Comparison of ENCODE assay signal across 18 cellular contexts in the genomic region with DNA sequence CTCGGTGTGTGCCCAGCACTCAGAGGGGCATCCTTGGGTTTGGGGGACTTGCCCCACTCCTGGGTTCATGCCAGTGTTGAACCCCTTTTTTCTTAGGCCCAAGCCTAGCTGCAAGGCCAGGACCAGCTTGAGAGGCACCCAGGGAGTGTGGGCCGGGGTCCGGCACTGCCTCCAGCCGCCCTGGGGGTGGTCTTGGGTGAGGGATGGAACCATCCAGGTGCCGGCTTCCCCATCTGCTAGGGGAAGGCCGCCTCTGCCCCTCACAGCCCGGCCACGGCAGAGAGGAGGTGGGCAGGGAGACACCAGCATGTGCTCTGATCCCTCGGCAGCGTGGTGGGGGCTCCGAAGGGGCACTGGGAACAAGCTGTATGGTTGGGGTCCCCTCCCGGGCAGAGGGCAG. TPM values are rescaled to one million over a fixed set of nuclear protein-coding genes. Genes with fewer than 3 reads are reported as not detected.
DNase-seq lines count a peak whose midpoint lies in the region; ATAC-seq and TF ChIP-seq lines count a peak whose summit lies in the region.
"Had no signal": no experiment of that assay in that cellular context is flagged by ENCODE, and none has a peak within 500 bp of the region (broad histone marks: within the 10 kb centered on the region; RNA-seq: fewer than 3 reads in every experiment).

No MANE protein-coding gene starts in this region.

- H3K27me3 ChIP-seq in right cardiac atrium (ENCODE audit: control insufficient read depth, insufficient read depth) (no peaks in the 10 kb centered on the region), WERI-Rb-1 (ENCODE audit: insufficient read depth, low read depth, severe bottlenecking) (no peaks in the 10 kb centered on the region), tibial artery (no peaks in the 10 kb centered on the region), thyroid gland (no peaks in the 10 kb centered on the region)

- intact Hi-C loops in right cardiac atrium (cut with DNase I) = loop anchor here in 1 of 4 donors (10.0 kb wide), 1 partner anchor 520 kb away; no protein-coding TSS in a partner anchor
- intact Hi-C loops in left cardiac atrium (cut with DNase I) = loop anchor here in 1 of 2 donors (10.0 kb wide), 1 partner anchor 340 kb away; a partner anchor contains a TSS
- intact Hi-C loops in tibial artery (cut with DNase I; ENCODE audit: low total_unique reads) = no loop called here
- intact Hi-C loops in thyroid gland (cut with DNase I) = no loop called here

- no peak overlapping the region for H3K4me3 ChIP-seq in right cardiac atrium (ENCODE audit: low read length)
- H3K4me3 ChIP-seq in WERI-Rb-1 (ENCODE audit: low read depth, low read length) = no peak overlapping the region; the same call in 1 of the 2 replicates
- no peak overlapping the region for H3K4me3 ChIP-seq in tibial artery
- no peak overlapping the region for H3K4me3 ChIP-seq in thyroid gland (replicated peaks in 1 of 3)
- H3K4me3 ChIP-seq: A549, GM12878, HAP-1 had no signal

- no peaks in the 10 kb centered on the region for H3K4me1 ChIP-seq in right cardiac atrium (ENCODE audit: control insufficient read depth, insufficient read depth, low read length)
- peaks cover 0 to 48% (median 24%) of the 10 kb centered on the region in 4 donors for H3K4me1 ChIP-seq in tibial artery
- peaks cover 0 to 9% of the 10 kb centered on the region in 2 donors for H3K4me1 ChIP-seq in thyroid gland
- H3K4me1 ChIP-seq: A549, HAP-1 had no signal

- H3K27ac ChIP-seq in right cardiac atrium (ENCODE audit: low read length) (no peak overlapping the region), WERI-Rb-1 (peak overlapping the region; percentile 86), tibial artery (peak overlapping the region; percentile 42 to 70), thyroid gland (no peak overlapping the region)
- H3K27ac ChIP-seq: 22Rv1, A549 had no signal

- H3K9me3 ChIP-seq in right cardiac atrium (ENCODE audit: control insufficient read depth, low read length) (no peaks in the 10 kb centered on the region), WERI-Rb-1 (ENCODE audit: severe bottlenecking) (no peaks in the 10 kb centered on the region), tibial artery (no peaks in the 10 kb centered on the region), thyroid gland (no peaks in the 10 kb centered on the region)
- H3K9me3 ChIP-seq: A549, HAP-1 had no signal

- no peak for TF ChIP-seq POLR2A in thyroid gland (IDR thresholded peaks at IDR 0.05)

- ATAC-seq in right cardiac atrium (no peak), left cardiac atrium (no peak), GM18907 (IDR thresholded peaks at IDR 0.05; ENCODE audit: unreplicated experiment) (no peak)
- ATAC-seq: GM12878 had no signal

- TF ChIP-seq CTCF in WERI-Rb-1 (IDR thresholded peaks at IDR 0.05; ENCODE audit: low read depth, low read length) (no peak), tibial artery (IDR thresholded peaks at IDR 0.05) (no peak), thyroid gland (IDR thresholded peaks at IDR 0.05) (no peak)

- DNase-seq in right cardiac atrium (peak in 2 of 3 donors; percentile 42 to 56), left cardiac atrium (no peak), WERI-Rb-1 (no peak), tibial artery (no peak), thyroid gland (no peak)
- DNase-seq: ACHN; CD4-positive, alpha-beta T cell; CD8-positive, alpha-beta memory T cell; DMS 273 treated with DMSO at 0.1 percent for 48 hours; EL; GDM1; GOT3 had no signal

- 94% methylated on average over 12 of the region's 12 CpGs for WGBS in right cardiac atrium
- 94 to 98% methylated on average over 6 to 9 of the region's 12 CpGs for WGBS in thyroid gland, 2 donors

- H3K36me3 ChIP-seq in WERI-Rb-1 (no peaks in the 10 kb centered on the region), tibial artery (peaks cover 19 to 34% (median 33%) of the 10 kb centered on the region in 3 donors), thyroid gland (no peaks in the 10 kb centered on the region)
- H3K36me3 ChIP-seq: HAP-1 had no signal

RNA-seq across cellular contexts. Expression of a gene that starts 50.2 kb away (rescaled TPM):
- total RNA-seq in right cardiac atrium = 1 to 10 TPM in 3 of 4 donors, under 1 TPM in 1; 0.28 to 2.5 (median 1.8) TPM
- 1.4 TPM for polyA plus RNA-seq in right cardiac atrium
- 1 to 10 TPM in 1 of 2 donors, under 1 TPM in 1; 0.68 to 2.3 TPM for total RNA-seq in left cardiac atrium
- 10 to 100 TPM; 16.0 to 23.7 (median 21.2) TPM for total RNA-seq in thyroid gland
- total RNA-seq: CD8-positive, alpha-beta memory T cell; GM12878 had no signal
- polyA plus RNA-seq: CD14-positive monocyte, GM12878 had no signal

Comparison
In these comparisons a context has a peak if more than half of its experiments do, and no peak if none do; other contexts are left out.
1. DNase-seq: peak in right cardiac atrium (2 of 3); none in left cardiac atrium (single experiment), WERI-Rb-1 (single experiment), tibial artery (0 of 2) and thyroid gland (0 of 2).
2. H3K27ac ChIP-seq: peak in WERI-Rb-1 (single experiment) and tibial artery (2 of 2); none in right cardiac atrium (single experiment) and thyroid gland (0 of 3).
3. RNA of a gene that starts 50.2 kb away (total RNA-seq): 16.0 to 23.7 TPM in thyroid gland; 0.68 to 2.3 TPM in left cardiac atrium and 0.28 to 2.5 TPM in right cardiac atrium; every median in the first group is over 4 times any median in the second.